8 cellular contexts compared by ENCODE assay signal in the genomic region with DNA sequence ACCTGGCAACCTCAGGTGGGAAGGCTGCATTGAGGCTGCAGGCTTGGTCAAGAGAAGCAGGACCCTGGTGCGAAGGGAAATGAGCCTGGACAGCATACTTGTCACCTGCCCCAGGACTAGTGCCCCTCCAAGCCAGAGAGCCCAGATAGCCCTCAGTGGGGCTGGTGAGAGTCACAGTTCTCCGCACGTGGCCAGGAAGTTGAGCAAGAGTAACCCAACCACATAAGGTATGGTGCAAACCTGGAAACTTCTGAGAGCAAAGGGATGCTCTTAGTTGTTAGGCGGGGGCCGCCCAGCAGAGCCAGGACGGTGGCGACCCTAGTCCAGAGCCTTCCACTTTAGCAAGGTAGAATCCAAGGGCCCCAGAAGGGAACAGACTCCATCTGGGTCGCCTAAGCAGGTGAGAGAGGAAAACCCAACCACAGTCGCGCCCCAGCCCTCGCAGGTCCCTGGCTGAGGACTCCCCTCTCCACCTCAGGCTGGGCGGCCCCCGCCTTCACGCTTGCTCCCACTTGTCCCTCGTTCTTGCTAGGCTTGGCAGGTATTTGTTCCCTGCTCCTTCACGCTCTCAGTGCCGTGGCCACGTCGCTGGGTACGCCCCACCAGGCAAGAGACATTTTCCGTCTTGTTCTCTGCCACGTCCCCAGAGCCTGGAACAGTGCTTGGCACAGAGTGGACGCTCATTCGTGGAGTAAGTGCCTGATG. TPM values are rescaled to one million over a fixed set of nuclear protein-coding genes. Genes with fewer than 3 reads are reported as not detected.
DNase-seq lines count a peak whose midpoint lies in the region; ATAC-seq, FAIRE-seq and TF ChIP-seq lines count a peak whose summit lies in the region.

No MANE protein-coding gene starts in this region.

- H3K4me1 Mint-ChIP-seq in activated CD4-positive, alpha-beta T cell treated with anti-CD3 and anti-CD28 coated beads for 36 hours = peaks cover 29% of the 10 kb centered on the region
- peaks cover 61% of the 10 kb centered on the region for H3K4me1 Mint-ChIP-seq in stimulated activated naive CD8-positive, alpha-beta T cell treated with anti-CD3 and anti-CD28 coated beads, Interleukin-15, amount 100 ng/mL, for 72 hours

- H3K27me3 Mint-ChIP-seq in activated CD4-positive, alpha-beta T cell treated with anti-CD3 and anti-CD28 coated beads for 36 hours = no peaks in the 10 kb centered on the region
- H3K27me3 Mint-ChIP-seq in stimulated activated naive CD8-positive, alpha-beta T cell treated with anti-CD3 and anti-CD28 coated beads, Interleukin-15, amount 100 ng/mL, for 72 hours = no peaks in the 10 kb centered on the region

- DNase-seq in activated CD4-positive, alpha-beta T cell treated with anti-CD3 and anti-CD28 coated beads for 36 hours = no peak
- no peak for DNase-seq in activated CD4-positive, alpha-beta T cell treated with anti-CD3 and anti-CD28 coated beads, Interleukin-2, amount 50 U/mL, for 4 hours
- no peak for DNase-seq in keratinocyte (ENCODE audit: low read depth, low spot score)
- DNase-seq in stimulated activated naive CD8-positive, alpha-beta T cell treated with anti-CD3 and anti-CD28 coated beads, Interleukin-15, amount 100 ng/mL, for 72 hours = no peak
- DNase-seq in COLO829 (ENCODE audit: low spot score) = no peak
- DNase-seq in retina = no peak
- no peak for DNase-seq in pons (ENCODE audit: low spot score)

- peaks cover 15% of the 10 kb centered on the region for H3K4me1 ChIP-seq in keratinocyte (ENCODE audit: control insufficient read depth, extremely low read depth, insufficient read depth, low read length)

- H2AFZ ChIP-seq in keratinocyte (ENCODE audit: control insufficient read depth, low read length) = peak overlapping the region; percentile 92

- H3K9me3 ChIP-seq in keratinocyte (ENCODE audit: control insufficient read depth, low read depth, low read length) = no peaks in the 10 kb centered on the region

- peak overlapping the region; percentile 88 for H3K4me3 Mint-ChIP-seq in activated CD4-positive, alpha-beta T cell treated with anti-CD3 and anti-CD28 coated beads for 36 hours
- peak overlapping the region; percentile 100 for H3K4me3 Mint-ChIP-seq in stimulated activated naive CD8-positive, alpha-beta T cell treated with anti-CD3 and anti-CD28 coated beads, Interleukin-15, amount 100 ng/mL, for 72 hours

- no peaks in the 10 kb centered on the region for H3K9me3 Mint-ChIP-seq in activated CD4-positive, alpha-beta T cell treated with anti-CD3 and anti-CD28 coated beads for 36 hours (ENCODE audit: low read depth)
- no peaks in the 10 kb centered on the region for H3K9me3 Mint-ChIP-seq in stimulated activated naive CD8-positive, alpha-beta T cell treated with anti-CD3 and anti-CD28 coated beads, Interleukin-15, amount 100 ng/mL, for 72 hours

- peak overlapping the region; percentile 86 for H3K27ac Mint-ChIP-seq in activated CD4-positive, alpha-beta T cell treated with anti-CD3 and anti-CD28 coated beads for 36 hours
- no peak overlapping the region for H3K27ac Mint-ChIP-seq in stimulated activated naive CD8-positive, alpha-beta T cell treated with anti-CD3 and anti-CD28 coated beads, Interleukin-15, amount 100 ng/mL, for 72 hours

- peaks cover 0 to 6% of the 10 kb centered on the region in 2 experiments for H3K36me3 ChIP-seq in keratinocyte (ENCODE audit: control insufficient read depth in 2 of 2, extremely low read depth in 1 of 2, insufficient read depth in 2 of 2, low read length in 2 of 2)

- intact Hi-C loops in activated CD4-positive, alpha-beta T cell treated with anti-CD3 and anti-CD28 coated beads for 36 hours (cut with DNase I, micrococcal nuclease) = loop anchor here in 1 of 2 experiments (10.0 kb wide), 1 partner anchor 148 kb away; no protein-coding TSS in a partner anchor

- TF ChIP-seq CTCF in keratinocyte (optimal IDR thresholded peaks at IDR 0.05 in 1 of 3, IDR thresholded peaks at IDR 0.05 in 1 of 3, conservative IDR thresholded peaks at IDR 0.05 in 1 of 3; ENCODE audit: extremely low read depth in 1 of 3, insufficient read depth in 2 of 3, low read length in 3 of 3) = no peak

- CTCF ChIA-PET in activated CD4-positive, alpha-beta T cell treated with anti-CD3 and anti-CD28 coated beads for 36 hours (lab: Charles Lee) = interaction anchor here (0.5 to 8.0 kb wide), 23 partner anchors 8 to 709 kb away, joined by 3 to 268 read pairs (median 10); a partner anchor contains a TSS

- peak overlapping the region; percentile 92 for H3K27ac ChIP-seq in angular gyrus (ENCODE audit: low read depth, low read length)
- no peak overlapping the region for H3K27ac ChIP-seq in keratinocyte (ENCODE audit: control insufficient read depth, insufficient read depth, low read length)

- peaks cover 16% of the 10 kb centered on the region for H3K79me2 ChIP-seq in keratinocyte (ENCODE audit: control insufficient read depth, insufficient read depth, low read length)

- no peak for ATAC-seq in activated CD4-positive, alpha-beta T cell treated with anti-CD3 and anti-CD28 coated beads for 36 hours
- no peak for ATAC-seq in stimulated activated naive CD8-positive, alpha-beta T cell treated with anti-CD3 and anti-CD28 coated beads, Interleukin-15, amount 100 ng/mL, for 72 hours

- peak overlapping the region; percentile 80 for H3K9ac ChIP-seq in keratinocyte (ENCODE audit: control insufficient read depth, extremely low read depth, insufficient read depth, low read length)

- dilution Hi-C loops in keratinocyte (cut with MboI; ENCODE audit: extremely low pct_ligation_motif_present, low sequenced_read_pairs) = no loop called here

- POLR2A ChIA-PET in activated CD4-positive, alpha-beta T cell treated with anti-CD3 and anti-CD28 coated beads for 36 hours (lab: Charles Lee) = interaction anchor here (0.8 to 2.4 kb wide), 2 partner anchors 34 to 35 kb away, joined by 4 to 19 read pairs; no protein-coding TSS in a partner anchor

- no peak overlapping the region for H3K4me3 ChIP-seq in keratinocyte (ENCODE audit: control insufficient read depth in 2 of 3, extremely low read depth in 1 of 3, insufficient read depth in 2 of 3, low read depth in 1 of 3, low read length in 3 of 3)

- H3K9me1 ChIP-seq in keratinocyte (ENCODE audit: control insufficient read depth, extremely low read depth, insufficient read depth, low read length) = no peaks in the 10 kb centered on the region

- H3K4me2 ChIP-seq in keratinocyte (ENCODE audit: control insufficient read depth, extremely low read depth, insufficient read depth, low read depth, low read length) = peak overlapping the region; percentile 88

- no peak for FAIRE-seq in keratinocyte (lab: Jason Lieb, UNC)

- peaks cover 6% of the 10 kb centered on the region for H3K36me3 Mint-ChIP-seq in activated CD4-positive, alpha-beta T cell treated with anti-CD3 and anti-CD28 coated beads for 36 hours (ENCODE audit: low read depth)

- H4K20me1 ChIP-seq in keratinocyte (ENCODE audit: control insufficient read depth, extremely low read depth, insufficient read depth, low read length) = no peaks in the 10 kb centered on the region

- H3K27me3 ChIP-seq in keratinocyte (ENCODE audit: control insufficient read depth, extremely low read depth, insufficient read depth, low read length) = no peaks in the 10 kb centered on the region

RNA-seq across cellular contexts. Expression of a gene that starts 1.1 kb away (rescaled TPM):
- 1 to 10 TPM; 6.2 TPM for total RNA-seq in activated CD4-positive, alpha-beta T cell treated with anti-CD3 and anti-CD28 coated beads for 36 hours
- 11.6 to 21.1 TPM (median 18.2 TPM) in 3 replicates for polyA plus RNA-seq in keratinocyte
- 5.7 TPM for polyA plus RNA-seq in keratinocyte (2011; ENCODE audit: low read depth)
- polyA plus RNA-seq in keratinocyte (2011; cell fraction: cytosol; rRNA removed) = 9.4 and 15.1 TPM in 2 replicates
- 29.3 and 35.6 TPM in 2 replicates for polyA plus RNA-seq in keratinocyte (2011; cell fraction: nucleus; rRNA removed)
- 14.4 and 20.6 TPM in 2 replicates for polyA plus RNA-seq in keratinocyte (2012; ENCODE audit: low replicate concordance)
- 41.6 to 68.4 TPM (median 60.3 TPM) in 3 replicates for polyA minus RNA-seq in keratinocyte
- polyA minus RNA-seq in keratinocyte (2011; cell fraction: cytosol; rRNA and poly(A)+ RNA removed) = 44.7 TPM
- 59.2 and 60.0 TPM in 2 replicates for polyA minus RNA-seq in keratinocyte (2011; cell fraction: nucleus; rRNA and poly(A)+ RNA removed)

RNA-seq across cellular contexts. Expression of a gene that starts 19.1 kb away (rescaled TPM):
- total RNA-seq in activated CD4-positive, alpha-beta T cell treated with anti-CD3 and anti-CD28 coated beads for 36 hours = under 1 TPM; 0.25 to 0.41 TPM
- polyA plus RNA-seq in keratinocyte = 1.2 to 12.1 TPM (median 7.1 TPM) in 3 replicates
- polyA plus RNA-seq in keratinocyte (2011; ENCODE audit: low read depth) = 15.0 TPM
- polyA plus RNA-seq in keratinocyte (2011; cell fraction: cytosol; rRNA removed) = 3.3 and 7.6 TPM in 2 replicates
- 28.3 and 31.0 TPM in 2 replicates for polyA plus RNA-seq in keratinocyte (2011; cell fraction: nucleus; rRNA removed)
- polyA plus RNA-seq in keratinocyte (2012; ENCODE audit: low replicate concordance) = 1.2 and 28.5 TPM in 2 replicates
- polyA minus RNA-seq in keratinocyte = 0.89 to 4.5 TPM (median 3.4 TPM) in 3 replicates
- 5.8 TPM for polyA minus RNA-seq in keratinocyte (2011; cell fraction: cytosol; rRNA and poly(A)+ RNA removed)
- 12.0 and 15.2 TPM in 2 replicates for polyA minus RNA-seq in keratinocyte (2011; cell fraction: nucleus; rRNA and poly(A)+ RNA removed)

RNA-seq across cellular contexts. Expression of a gene that starts 36.0 kb away (rescaled TPM):
- total RNA-seq in activated CD4-positive, alpha-beta T cell treated with anti-CD3 and anti-CD28 coated beads for 36 hours = under 1 TPM; 0.18 to 0.30 TPM
- polyA plus RNA-seq in keratinocyte = not detected in 3 replicates
- not detected for polyA plus RNA-seq in keratinocyte (2011; ENCODE audit: low read depth)
- not detected in 2 replicates for polyA plus RNA-seq in keratinocyte (2011; cell fraction: cytosol; rRNA removed)
- 0.15 TPM in 1 of 2 replicates, not detected in the other for polyA plus RNA-seq in keratinocyte (2011; cell fraction: nucleus; rRNA removed)
- 0.07 TPM in 1 of 2 replicates, not detected in the other for polyA plus RNA-seq in keratinocyte (2012; ENCODE audit: low replicate concordance)
- not detected in 3 replicates for polyA minus RNA-seq in keratinocyte
- polyA minus RNA-seq in keratinocyte (2011; cell fraction: cytosol; rRNA and poly(A)+ RNA removed) = not detected
- polyA minus RNA-seq in keratinocyte (2011; cell fraction: nucleus; rRNA and poly(A)+ RNA removed) = not detected in 2 replicates

RNA-seq across cellular contexts. Expression of a gene that starts 49.3 kb away (rescaled TPM):
- 1 to 10 TPM; 8.5 to 8.9 TPM for total RNA-seq in activated CD4-positive, alpha-beta T cell treated with anti-CD3 and anti-CD28 coated beads for 36 hours
- polyA plus RNA-seq in keratinocyte = 30.1 to 146 TPM (median 40.9 TPM) in 3 replicates
- polyA plus RNA-seq in keratinocyte (2011; ENCODE audit: low read depth) = 70.3 TPM
- 50.7 and 75.2 TPM in 2 replicates for polyA plus RNA-seq in keratinocyte (2011; cell fraction: cytosol; rRNA removed)
- polyA plus RNA-seq in keratinocyte (2011; cell fraction: nucleus; rRNA removed) = 223 and 225 TPM in 2 replicates
- polyA plus RNA-seq in keratinocyte (2012; ENCODE audit: low replicate concordance) = 112 and 163 TPM in 2 replicates
- 55.5 to 213 TPM (median 69.5 TPM) in 3 replicates for polyA minus RNA-seq in keratinocyte
- 91.3 TPM for polyA minus RNA-seq in keratinocyte (2011; cell fraction: cytosol; rRNA and poly(A)+ RNA removed)
- 169 and 184 TPM in 2 replicates for polyA minus RNA-seq in keratinocyte (2011; cell fraction: nucleus; rRNA and poly(A)+ RNA removed)
